ENCODE assay signal across 7 cellular contexts in the genomic region with DNA sequence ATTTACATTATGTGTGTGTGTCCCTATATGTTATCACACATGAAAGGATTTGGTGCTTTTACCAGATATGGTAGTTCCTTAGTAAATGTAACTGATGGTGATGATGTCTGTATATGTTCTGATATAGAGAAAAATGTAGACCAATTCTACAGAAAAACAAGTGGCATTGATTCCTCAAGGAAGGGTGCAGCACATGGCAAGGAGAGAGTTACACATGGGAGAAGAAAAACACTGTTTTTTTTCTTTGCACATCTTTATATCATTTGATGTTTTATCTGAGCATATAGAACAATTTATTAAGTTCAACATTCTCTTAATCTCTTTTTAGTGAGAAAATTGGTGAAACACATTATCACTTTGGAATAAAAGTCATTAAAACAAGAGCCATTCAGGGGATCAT.
"Had no signal": no experiment of that assay in that cellular context is flagged by ENCODE, and none has a peak within 500 bp of the region (broad histone marks: within the 10 kb centered on the region; RNA-seq: fewer than 3 reads in every experiment).

No MANE protein-coding gene starts in this region.

- H3K9ac ChIP-seq: KMS-11 had no signal

- H3K4me3 ChIP-seq: K562 had no signal

- FAIRE-seq: HTR-8/SVneo, K562 had no signal

- H3K27ac ChIP-seq: HL-60, KMS-11 had no signal

- ATAC-seq: K562 had no signal

- H3K4me2 ChIP-seq: KMS-11 had no signal

- DNase-seq: IMR-90, KBM-7, KG1 had no signal
